In the genomic region with DNA sequence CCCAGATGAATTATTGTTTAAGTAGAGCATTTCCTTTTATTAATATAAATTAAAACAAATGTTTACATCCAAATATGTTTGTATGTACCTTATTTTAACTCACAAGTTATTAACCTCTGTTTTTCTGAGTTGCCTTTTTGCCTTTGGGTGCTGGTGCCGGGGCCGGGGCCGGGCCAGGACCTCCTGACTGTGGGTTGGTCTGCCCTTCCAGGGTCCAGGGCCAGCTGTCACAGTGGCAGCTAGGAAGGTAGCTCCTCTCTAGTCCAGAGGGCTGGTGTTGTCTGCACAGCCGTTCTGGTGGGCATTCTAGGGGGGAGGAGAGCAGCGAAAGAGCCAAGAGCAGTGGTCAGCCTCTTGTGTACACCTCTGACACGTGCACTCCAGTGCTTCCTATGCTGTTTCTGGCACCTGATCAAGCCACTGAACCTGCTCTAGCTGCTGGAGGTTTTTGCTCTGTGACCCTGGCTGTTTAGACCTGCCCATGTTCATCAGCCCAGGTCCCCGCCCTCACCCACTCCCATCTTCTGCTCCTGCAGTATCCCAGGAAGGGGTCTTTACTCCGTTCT, we compare ENCODE assay signal across 1 cellular context.
TF ChIP-seq lines count a peak whose summit lies in the region.

No MANE protein-coding gene starts in this region.

TF ChIP-seq in HepG2, 621 proteins besides CTCF, POLR2A, EP300 and RAD21:
- TF ChIP-seq CBX1 (IDR thresholded peaks at IDR 0.05; ENCODE audit: low read depth) (no peak), CCAR2 (optimal IDR thresholded peaks at IDR 0.05; ENCODE audit: low read depth, low read length) (no peak), ERF (CRISPR knock-in tag; IDR thresholded peaks at IDR 0.05) (no peak), CHCHD3 (CRISPR knock-in tag; IDR thresholded peaks at IDR 0.05) (no peak), MBD4 (IDR thresholded peaks at IDR 0.05; ENCODE audit: borderline replicate concordance, low read length) (no peak), SP4 (CRISPR knock-in tag; IDR thresholded peaks at IDR 0.05) (no peak)
- TF ChIP-seq, protein P1, sequence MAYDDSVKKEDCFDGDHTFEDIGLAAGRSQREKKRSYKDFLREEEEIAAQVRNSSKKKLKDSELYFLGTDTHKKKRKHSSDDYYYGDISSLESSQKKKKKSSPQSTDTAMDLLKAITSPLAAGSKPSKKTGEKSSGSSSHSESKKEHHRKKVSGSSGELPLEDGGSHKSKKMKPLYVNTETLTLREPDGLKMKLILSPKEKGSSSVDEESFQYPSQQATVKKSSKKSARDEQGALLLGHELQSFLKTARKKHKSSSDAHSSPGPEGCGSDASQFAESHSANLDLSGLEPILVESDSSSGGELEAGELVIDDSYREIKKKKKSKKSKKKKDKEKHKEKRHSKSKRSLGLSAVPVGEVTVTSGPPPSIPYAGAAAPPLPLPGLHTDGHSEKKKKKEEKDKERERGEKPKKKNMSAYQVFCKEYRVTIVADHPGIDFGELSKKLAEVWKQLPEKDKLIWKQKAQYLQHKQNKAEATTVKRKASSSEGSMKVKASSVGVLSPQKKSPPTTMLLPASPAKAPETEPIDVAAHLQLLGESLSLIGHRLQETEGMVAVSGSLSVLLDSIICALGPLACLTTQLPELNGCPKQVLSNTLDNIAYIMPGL (CRISPR knock-in tag; IDR thresholded peaks at IDR 0.05; ENCODE audit: borderline replicate concordance in 1 of 2, low read depth in 1 of 2), result no peak
- TF ChIP-seq, protein P2, sequence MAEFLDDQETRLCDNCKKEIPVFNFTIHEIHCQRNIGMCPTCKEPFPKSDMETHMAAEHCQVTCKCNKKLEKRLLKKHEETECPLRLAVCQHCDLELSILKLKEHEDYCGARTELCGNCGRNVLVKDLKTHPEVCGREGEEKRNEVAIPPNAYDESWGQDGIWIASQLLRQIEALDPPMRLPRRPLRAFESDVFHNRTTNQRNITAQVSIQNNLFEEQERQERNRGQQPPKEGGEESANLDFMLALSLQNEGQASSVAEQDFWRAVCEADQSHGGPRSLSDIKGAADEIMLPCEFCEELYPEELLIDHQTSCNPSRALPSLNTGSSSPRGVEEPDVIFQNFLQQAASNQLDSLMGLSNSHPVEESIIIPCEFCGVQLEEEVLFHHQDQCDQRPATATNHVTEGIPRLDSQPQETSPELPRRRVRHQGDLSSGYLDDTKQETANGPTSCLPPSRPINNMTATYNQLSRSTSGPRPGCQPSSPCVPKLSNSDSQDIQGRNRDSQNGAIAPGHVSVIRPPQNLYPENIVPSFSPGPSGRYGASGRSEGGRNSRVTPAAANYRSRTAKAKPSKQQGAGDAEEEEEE (CRISPR knock-in tag; IDR thresholded peaks at IDR 0.05; ENCODE audit: borderline replicate concordance), result no peak
- TF ChIP-seq, protein P3, sequence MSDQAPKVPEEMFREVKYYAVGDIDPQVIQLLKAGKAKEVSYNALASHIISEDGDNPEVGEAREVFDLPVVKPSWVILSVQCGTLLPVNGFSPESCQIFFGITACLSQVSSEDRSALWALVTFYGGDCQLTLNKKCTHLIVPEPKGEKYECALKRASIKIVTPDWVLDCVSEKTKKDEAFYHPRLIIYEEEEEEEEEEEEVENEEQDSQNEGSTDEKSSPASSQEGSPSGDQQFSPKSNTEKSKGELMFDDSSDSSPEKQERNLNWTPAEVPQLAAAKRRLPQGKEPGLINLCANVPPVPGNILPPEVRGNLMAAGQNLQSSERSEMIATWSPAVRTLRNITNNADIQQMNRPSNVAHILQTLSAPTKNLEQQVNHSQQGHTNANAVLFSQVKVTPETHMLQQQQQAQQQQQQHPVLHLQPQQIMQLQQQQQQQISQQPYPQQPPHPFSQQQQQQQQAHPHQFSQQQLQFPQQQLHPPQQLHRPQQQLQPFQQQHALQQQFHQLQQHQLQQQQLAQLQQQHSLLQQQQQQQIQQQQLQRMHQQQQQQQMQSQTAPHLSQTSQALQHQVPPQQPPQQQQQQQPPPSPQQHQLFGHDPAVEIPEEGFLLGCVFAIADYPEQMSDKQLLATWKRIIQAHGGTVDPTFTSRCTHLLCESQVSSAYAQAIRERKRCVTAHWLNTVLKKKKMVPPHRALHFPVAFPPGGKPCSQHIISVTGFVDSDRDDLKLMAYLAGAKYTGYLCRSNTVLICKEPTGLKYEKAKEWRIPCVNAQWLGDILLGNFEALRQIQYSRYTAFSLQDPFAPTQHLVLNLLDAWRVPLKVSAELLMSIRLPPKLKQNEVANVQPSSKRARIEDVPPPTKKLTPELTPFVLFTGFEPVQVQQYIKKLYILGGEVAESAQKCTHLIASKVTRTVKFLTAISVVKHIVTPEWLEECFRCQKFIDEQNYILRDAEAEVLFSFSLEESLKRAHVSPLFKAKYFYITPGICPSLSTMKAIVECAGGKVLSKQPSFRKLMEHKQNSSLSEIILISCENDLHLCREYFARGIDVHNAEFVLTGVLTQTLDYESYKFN (CRISPR knock-in tag; conservative IDR thresholded peaks at IDR 0.05), result no peak
